ENCODE assay signal across 5 cellular contexts in genomic region chr6:48869595-48869994, GRCh38.
"Had no signal": no experiment of that assay in that cellular context is flagged by ENCODE, and none has a peak within 500 bp of the region (broad histone marks: within the 10 kb centered on the region; RNA-seq: fewer than 3 reads in every experiment).

No MANE protein-coding gene starts in this region.

- H3K4me3 ChIP-seq: K562 had no signal

- H3K27ac ChIP-seq: HL-60 had no signal

- ATAC-seq: K562 had no signal

- FAIRE-seq: HTR-8/SVneo, K562 had no signal

- DNase-seq: IMR-90, KBM-7 had no signal
